ENCODE assay signal across 8 cellular contexts in the genomic region with DNA sequence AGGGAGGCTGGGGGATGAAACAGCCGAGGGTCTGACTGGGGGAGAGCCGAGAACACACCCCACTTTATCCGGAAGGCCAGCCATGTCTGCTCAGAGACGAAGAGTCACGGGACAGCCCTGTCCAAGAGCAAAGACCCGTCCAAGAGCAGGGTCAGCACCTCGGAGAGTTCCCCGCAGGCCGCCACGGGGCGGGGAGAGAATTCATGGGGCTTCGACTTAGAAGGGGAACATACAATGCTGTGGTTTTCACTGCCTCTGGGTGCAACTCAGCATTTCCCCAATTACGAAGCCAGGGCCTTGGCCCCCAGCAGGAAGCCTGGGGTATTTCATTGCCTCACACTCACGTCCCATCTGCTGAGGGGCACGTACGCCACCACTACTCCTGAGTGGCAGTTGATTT. TPM values are rescaled to one million over a fixed set of nuclear protein-coding genes. Genes with fewer than 3 reads are reported as not detected.
DNase-seq lines count a peak whose midpoint lies in the region; ATAC-seq, FAIRE-seq and TF ChIP-seq lines count a peak whose summit lies in the region.
"Had no signal": no experiment of that assay in that cellular context is flagged by ENCODE, and none has a peak within 500 bp of the region (broad histone marks: within the 10 kb centered on the region; RNA-seq: fewer than 3 reads in every experiment).

No MANE protein-coding gene starts in this region.

- H3K27ac ChIP-seq in endothelial cell of umbilical vein (ENCODE audit: insufficient read depth, low read depth, low read length), result no peak overlapping the region

- BruUV-seq in endothelial cell of umbilical vein (replicated peaks; lab: Mats Ljungman, UMichigan), result no TSS peak

- H3K79me2 ChIP-seq in endothelial cell of umbilical vein (ENCODE audit: control insufficient read depth, insufficient read depth, low read length), result no peaks in the 10 kb centered on the region

- no peaks in the 10 kb centered on the region for H3K4me1 ChIP-seq in endothelial cell of umbilical vein (ENCODE audit: control insufficient read depth, extremely low read depth, insufficient read depth, low read length)

- DNase-seq in HCEC 1CT (peak; percentile 12), SIG-M5 treated with dmso at 0.1 percent for 504 hours (lab: John Stamatoyannopoulos, UW; ENCODE audit: unreplicated experiment) (peak; percentile 88), endothelial cell of umbilical vein (ENCODE audit: low read depth, low spot score) (peak; percentile 43), progenitor cell of endocrine pancreas (ENCODE audit: low spot score, unreplicated experiment) (peak; percentile 71)

- CTCF ChIA-PET in endothelial cell of umbilical vein (lab: Charles Lee), result no interaction called here

- intact Hi-C loops in endothelial cell of umbilical vein (cut with micrococcal nuclease), result no loop called here

- TF ChIP-seq POLR2A in endothelial cell of umbilical vein (IDR thresholded peaks at IDR 0.05; ENCODE audit: low read depth, low read length), result no peak

- no peaks in the 10 kb centered on the region for H3K27me3 Mint-ChIP-seq in progenitor cell of endocrine pancreas

- dilution Hi-C loops in endothelial cell of umbilical vein (cut with MboI; ENCODE audit: extremely low pct_ligation_motif_present, low sequenced_read_pairs), result no loop called here

- H3K4me1 Mint-ChIP-seq in progenitor cell of endocrine pancreas (ENCODE audit: low read depth), result no peaks in the 10 kb centered on the region

- H3K9me3 Mint-ChIP-seq in progenitor cell of endocrine pancreas (ENCODE audit: low read depth), result no peaks in the 10 kb centered on the region

- no peaks in the 10 kb centered on the region for H3K36me3 ChIP-seq in endothelial cell of umbilical vein (ENCODE audit: control insufficient read depth in 2 of 2, extremely low read depth in 1 of 2, insufficient read depth in 2 of 2, low read length in 2 of 2)

- FAIRE-seq in endothelial cell of umbilical vein (lab: Jason Lieb, UNC), result peak; percentile 78
- FAIRE-seq: keratinocyte had no signal

- H3K4me2 ChIP-seq in endothelial cell of umbilical vein (ENCODE audit: insufficient read depth, low read length), result no peak overlapping the region

- no peaks in the 10 kb centered on the region for H4K20me1 ChIP-seq in endothelial cell of umbilical vein (replicated peaks; ENCODE audit: control insufficient read depth, extremely low read depth, insufficient read depth, low read length)

- H3K4me3 Mint-ChIP-seq in progenitor cell of endocrine pancreas (ENCODE audit: low read depth), result no peak overlapping the region

- H3K27me3 ChIP-seq in endothelial cell of umbilical vein (ENCODE audit: control insufficient read depth in 2 of 2, insufficient read depth in 2 of 2, low read length in 2 of 2), result no peaks in the 10 kb centered on the region

- H3K4me3 ChIP-seq in endothelial cell of umbilical vein (replicated peaks in 1 of 3; ENCODE audit: insufficient read depth in 1 of 3, low read depth in 1 of 3, low read length in 3 of 3), result no peak overlapping the region

- no peak overlapping the region for H2AFZ ChIP-seq in endothelial cell of umbilical vein (ENCODE audit: low read depth, low read length)

- no peaks in the 10 kb centered on the region for H3K36me3 Mint-ChIP-seq in progenitor cell of endocrine pancreas (ENCODE audit: insufficient read depth)

- POLR2A ChIA-PET in endothelial cell of umbilical vein (lab: Charles Lee), result no interaction called here

- H3K9me3 ChIP-seq in endothelial cell of umbilical vein (replicated peaks; ENCODE audit: control insufficient read depth, insufficient read depth, low read length), result no peaks in the 10 kb centered on the region

- H3K27ac Mint-ChIP-seq in progenitor cell of endocrine pancreas, result peak overlapping the region; percentile 71

- no peak overlapping the region for H3K9ac ChIP-seq in endothelial cell of umbilical vein (replicated peaks; ENCODE audit: extremely low read depth, insufficient read depth, low read length)

- ATAC-seq in GM21528 (IDR thresholded peaks at IDR 0.05; ENCODE audit: low FRiP score, unreplicated experiment) (no peak), HG02973 (IDR thresholded peaks at IDR 0.05; ENCODE audit: unreplicated experiment) (no peak), GM19455 (IDR thresholded peaks at IDR 0.05; ENCODE audit: unreplicated experiment) (no peak)

- no peaks in the 10 kb centered on the region for H3K9me1 ChIP-seq in endothelial cell of umbilical vein (replicated peaks; ENCODE audit: control insufficient read depth, extremely low read depth, insufficient read depth, low read length)

- TF ChIP-seq CTCF in endothelial cell of umbilical vein (IDR thresholded peaks at IDR 0.05; ENCODE audit: extremely low read depth in 1 of 2, insufficient read depth in 1 of 2, low read depth in 1 of 2, low read length in 2 of 2), result no peak
- no peak for TF ChIP-seq CTCF in progenitor cell of endocrine pancreas (IDR thresholded peaks at IDR 0.05; ENCODE audit: unreplicated experiment)

TF ChIP-seq in endothelial cell of umbilical vein, 7 proteins besides CTCF, POLR2A, EP300 and RAD21:
- TF ChIP-seq MYC (IDR thresholded peaks at IDR 0.05; ENCODE audit: low read depth, low read length), result no peak
- no peak for TF ChIP-seq JUN (IDR thresholded peaks at IDR 0.05; ENCODE audit: borderline replicate concordance, insufficient read depth, insufficient read length, low read depth)
- TF ChIP-seq POLR2AphosphoS5 (IDR thresholded peaks at IDR 0.05; ENCODE audit: insufficient read depth, low read depth, low read length), result no peak
- no peak for TF ChIP-seq EZH2 (IDR thresholded peaks at IDR 0.05; ENCODE audit: borderline replicate concordance, low read depth, low read length, severe bottlenecking)
- no peak for TF ChIP-seq MAX (IDR thresholded peaks at IDR 0.05; ENCODE audit: insufficient read depth, insufficient read length)
- no peak for TF ChIP-seq FOS (IDR thresholded peaks at IDR 0.05; ENCODE audit: borderline replicate concordance, insufficient read depth, low read length)
- TF ChIP-seq GATA2 (IDR thresholded peaks at IDR 0.05; ENCODE audit: insufficient read depth, insufficient read length, low read depth, low read length), result no peak

RNA-seq across cellular contexts. Expression of gene JPH3, which starts 59.3 kb away (rescaled TPM):
- total RNA-seq in endothelial cell of umbilical vein, result 0.09 and 0.22 TPM in 2 replicates
- polyA plus RNA-seq in endothelial cell of umbilical vein, result 0.30 and 0.35 TPM in 2 replicates
- polyA plus RNA-seq in endothelial cell of umbilical vein (2011; cell fraction: cytosol; rRNA removed), result 0.21 and 0.44 TPM in 2 replicates
- polyA plus RNA-seq in endothelial cell of umbilical vein (2011; cell fraction: nucleus; rRNA removed), result 0.13 and 0.29 TPM in 2 replicates
- polyA plus RNA-seq in endothelial cell of umbilical vein (2012), result 0.32 and 1.4 TPM in 2 replicates
- polyA minus RNA-seq in endothelial cell of umbilical vein, result 0.25 and 0.27 TPM in 2 replicates
- polyA minus RNA-seq in endothelial cell of umbilical vein (2011; cell fraction: cytosol; rRNA and poly(A)+ RNA removed), result 0.61 TPM
- polyA minus RNA-seq in endothelial cell of umbilical vein (2011; cell fraction: nucleus; rRNA and poly(A)+ RNA removed), result 0.14 TPM in 1 of 2 replicates, not detected in the other
- total RNA-seq in progenitor cell of endocrine pancreas, result 23.1 and 26.4 TPM in 2 replicates
- polyA plus RNA-seq: keratinocyte had no signal

Comparison
In these comparisons a context has a peak if more than half of its experiments do, and no peak if none do; other contexts are left out.
1. DNase-seq: peak in every context shown above with its lines; median percentile 88 in SIG-M5 treated with dmso at 0.1 percent for 504 hours; 71 in progenitor cell of endocrine pancreas; 43 in endothelial cell of umbilical vein; 12 in HCEC 1CT.
2. RNA of gene JPH3, which starts 59.3 kb away (total RNA-seq): 23.1 to 26.4 TPM in progenitor cell of endocrine pancreas; 0.09 to 0.22 TPM in endothelial cell of umbilical vein; every median in the first group is over 10 times any median in the second.